ENCODE assay signal across 8 cellular contexts in genomic region chr2:99335911-99336779, GRCh38. TPM values are rescaled to one million over a fixed set of nuclear protein-coding genes. Genes with fewer than 3 reads are reported as not detected.
DNase-seq lines count a peak whose midpoint lies in the region; ATAC-seq, FAIRE-seq and TF ChIP-seq lines count a peak whose summit lies in the region.

TSS of gene TXNDC9 (minus strand) at chr2:99336333. CDS start at chr2:99333210, 3,123 bp downstream.

- CTCF ChIA-PET in AG04450 (lab: Charles Lee): interaction anchor here (0.6 to 2.8 kb wide), 18 partner anchors 9 to 925 kb away, joined by 3 to 25 read pairs (median 5); partner anchors contain the start of genes MITD1, MRPL30 and REV1

- H3K4me3 ChIP-seq in AG04450 (ENCODE audit: low read depth, low read length): peak within 1 kb of the TSS; percentile 98
- peak within 1 kb of the TSS; percentile 48 for H3K4me3 ChIP-seq in bronchial epithelial cell (ENCODE audit: low read depth, low read length)
- H3K4me3 ChIP-seq in smooth muscle cell: peak within 1 kb of the TSS; percentile 71

- DNase-seq in AG04450 (ENCODE audit: low read depth, low spot score) (peak; percentile 100), NCI-H2196 treated with DMSO at 0.1 percent for 48 hours (lab: John Stamatoyannopoulos, UW; ENCODE audit: unreplicated experiment) (peak; percentile 98), bronchial epithelial cell (ENCODE audit: low read depth) (peak; percentile 98), iPS-NIHi11 (ENCODE audit: low spot score) (peak; percentile 100), smooth muscle cell (lab: John Stamatoyannopoulos, UW; ENCODE audit: unreplicated experiment) (peak; percentile 91)

- WGBS in smooth muscle cell (ENCODE audit: low lambda C conversion rate): under 1% methylated on average over 59 of the region's 59 CpGs

- peaks cover 18% of the 10 kb centered on the region for H3K4me1 ChIP-seq in smooth muscle cell (ENCODE audit: low read depth)

- H3K4me2 ChIP-seq in smooth muscle cell: peak within 1 kb of the TSS; percentile 96

- peaks cover under 1% of the 10 kb centered on the region for H3K36me3 ChIP-seq in bronchial epithelial cell (ENCODE audit: control insufficient read depth, insufficient read depth, low read length)
- peaks cover 6% of the 10 kb centered on the region for H3K36me3 ChIP-seq in smooth muscle cell (ENCODE audit: low read depth)

- FAIRE-seq in bronchial epithelial cell (lab: Jason Lieb, UNC): peak; percentile 60

- H3K27me3 ChIP-seq in AG04450 (ENCODE audit: control insufficient read depth, insufficient read depth, low read length): no peaks in the 10 kb centered on the region
- H3K27me3 ChIP-seq in bronchial epithelial cell (ENCODE audit: control insufficient read depth, insufficient read depth, low read length): no peaks in the 10 kb centered on the region
- H3K27me3 ChIP-seq in smooth muscle cell (ENCODE audit: low read depth): no peaks in the 10 kb centered on the region

- H3K27ac ChIP-seq in AG04450 (ENCODE audit: low read depth, low read length) (peak within 1 kb of the TSS; percentile 86), VCaP (peak within 1 kb of the TSS; percentile 86), smooth muscle cell (ENCODE audit: low read depth) (peak within 1 kb of the TSS; percentile 87)

- H3F3A ChIP-seq in smooth muscle cell (ENCODE audit: low read depth): no peaks in the 10 kb centered on the region

- ATAC-seq in GM18907 (IDR thresholded peaks at IDR 0.05; ENCODE audit: unreplicated experiment) (peak; percentile 78), HG03139 (IDR thresholded peaks at IDR 0.05; ENCODE audit: unreplicated experiment) (peak; percentile 65)

- TF ChIP-seq CTCF in AG04450 (IDR thresholded peaks at IDR 0.05; ENCODE audit: low read depth, low read length) (no peak), VCaP (conservative IDR thresholded peaks at IDR 0.05) (no peak), bronchial epithelial cell (IDR thresholded peaks at IDR 0.05; ENCODE audit: insufficient read depth, low read length, severe bottlenecking) (no peak), smooth muscle cell (IDR thresholded peaks at IDR 0.05; ENCODE audit: borderline replicate concordance, insufficient read depth, poor library complexity, severe bottlenecking) (no peak)

- peak within 1 kb of the TSS; percentile 95 for H2AFZ ChIP-seq in smooth muscle cell (ENCODE audit: low read depth)

- no peaks in the 10 kb centered on the region; the same call in 1 of the 2 replicates for H3K9me3 ChIP-seq in AG04450 (ENCODE audit: control insufficient read depth, insufficient read depth, low read length)
- H3K9me3 ChIP-seq in smooth muscle cell (replicated peaks; ENCODE audit: low read depth): no peaks in the 10 kb centered on the region

- H3K79me2 ChIP-seq in smooth muscle cell (ENCODE audit: low read depth): peaks cover 79% of the 10 kb centered on the region

- POLR2A ChIA-PET in AG04450 (lab: Yijun Ruan, JAX): interaction anchor here (0.7 to 2.6 kb wide), 5 partner anchors 12 to 182 kb away, joined by 3 to 13 read pairs (median 10); partner anchors contain the start of genes LIPT1, MRPL30 and TSGA10

- peak within 1 kb of the TSS; percentile 91 for H3K9ac ChIP-seq in smooth muscle cell (ENCODE audit: low read depth)

- peaks cover 41% of the 10 kb centered on the region for H4K20me1 ChIP-seq in smooth muscle cell (ENCODE audit: low read depth)

RNA-seq across cellular contexts. Expression of gene TXNDC9, which starts in this region (rescaled TPM):
- polyA plus RNA-seq in AG04450 (2011; rRNA removed): 42.2 and 59.7 TPM in 2 replicates
- 19.7 and 23.5 TPM in 2 replicates for polyA minus RNA-seq in AG04450 (2011; rRNA and poly(A)+ RNA removed)
- 53.6 and 58.2 TPM in 2 replicates for total RNA-seq in bronchial epithelial cell
- 53.8 and 66.5 TPM in 2 replicates for total RNA-seq in smooth muscle cell
- polyA plus RNA-seq in smooth muscle cell: 38.0 and 41.2 TPM in 2 replicates

Comparison
In these comparisons a context has a peak if more than half of its experiments do, and no peak if none do; other contexts are left out.
1. Peak in every context shown above with its lines: DNase-seq, ATAC-seq, H3K4me3 ChIP-seq and H3K27ac ChIP-seq.
2. H3K4me3 ChIP-seq: peak in every context shown above with its lines; median percentile 98 in AG04450; 71 in smooth muscle cell; 48 in bronchial epithelial cell.